1 cellular context compared by ENCODE assay signal in the genomic region with DNA sequence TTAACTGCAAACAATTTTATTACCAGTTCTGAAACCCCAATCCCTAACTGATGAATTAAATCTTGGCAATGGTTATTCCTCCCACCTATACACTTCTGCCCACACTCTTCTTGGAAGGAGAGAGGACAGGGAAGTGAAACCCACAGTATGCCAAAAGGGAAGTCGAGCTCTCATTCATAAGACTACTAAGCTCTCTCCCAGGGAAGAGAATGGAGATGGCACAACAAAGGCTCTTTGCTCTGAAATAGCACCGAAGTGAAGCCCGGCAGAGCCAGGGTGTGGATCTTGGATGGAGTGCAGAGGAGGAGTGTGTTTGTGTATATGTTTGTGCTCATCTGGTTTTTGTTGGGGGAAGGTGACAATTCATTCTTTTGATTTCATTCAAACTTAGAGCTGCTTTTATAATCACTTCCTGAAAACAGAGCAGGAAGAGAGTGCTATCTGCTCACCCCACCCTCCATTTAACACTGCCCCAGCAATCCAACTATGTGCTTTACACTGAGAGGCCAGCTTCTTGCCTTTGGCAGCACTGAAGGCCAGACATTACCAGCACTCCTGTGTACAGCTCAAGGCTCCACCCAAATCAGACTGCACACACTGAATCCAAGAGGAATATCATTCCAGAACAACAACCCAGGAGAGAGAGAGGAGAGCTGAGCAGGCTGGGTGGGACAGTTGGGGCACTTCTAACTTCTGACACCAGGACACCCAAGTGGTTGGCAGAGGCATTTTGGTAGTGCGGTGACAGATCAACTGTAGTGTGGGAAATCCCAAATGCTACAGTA.
TF ChIP-seq lines count a peak whose summit lies in the region.

No MANE protein-coding gene starts in this region.

TF ChIP-seq in HEK293, 187 proteins besides CTCF, POLR2A, EP300 and RAD21 (continued from another document):
- TF ChIP-seq, protein P1, sequence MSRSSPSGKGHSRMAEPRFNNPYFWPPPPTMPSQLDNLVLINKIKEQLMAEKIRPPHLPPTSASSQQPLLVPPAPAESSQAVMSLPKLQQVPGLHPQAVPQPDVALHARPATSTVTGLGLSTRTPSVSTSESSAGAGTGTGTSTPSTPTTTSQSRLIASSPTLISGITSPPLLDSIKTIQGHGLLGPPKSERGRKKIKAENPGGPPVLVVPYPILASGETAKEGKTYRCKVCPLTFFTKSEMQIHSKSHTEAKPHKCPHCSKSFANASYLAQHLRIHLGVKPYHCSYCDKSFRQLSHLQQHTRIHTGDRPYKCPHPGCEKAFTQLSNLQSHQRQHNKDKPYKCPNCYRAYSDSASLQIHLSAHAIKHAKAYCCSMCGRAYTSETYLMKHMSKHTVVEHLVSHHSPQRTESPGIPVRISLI (tag by site-specific recombination; IDR thresholded peaks at IDR 0.05) = no peak
- TF ChIP-seq, protein P2, sequence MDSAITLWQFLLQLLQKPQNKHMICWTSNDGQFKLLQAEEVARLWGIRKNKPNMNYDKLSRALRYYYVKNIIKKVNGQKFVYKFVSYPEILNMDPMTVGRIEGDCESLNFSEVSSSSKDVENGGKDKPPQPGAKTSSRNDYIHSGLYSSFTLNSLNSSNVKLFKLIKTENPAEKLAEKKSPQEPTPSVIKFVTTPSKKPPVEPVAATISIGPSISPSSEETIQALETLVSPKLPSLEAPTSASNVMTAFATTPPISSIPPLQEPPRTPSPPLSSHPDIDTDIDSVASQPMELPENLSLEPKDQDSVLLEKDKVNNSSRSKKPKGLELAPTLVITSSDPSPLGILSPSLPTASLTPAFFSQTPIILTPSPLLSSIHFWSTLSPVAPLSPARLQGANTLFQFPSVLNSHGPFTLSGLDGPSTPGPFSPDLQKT (IDR thresholded peaks at IDR 0.05; ENCODE audit: borderline replicate concordance, low read depth, low read length) = no peak
- TF ChIP-seq ZFHX2 (tag by site-specific recombination; conservative IDR thresholded peaks at IDR 0.05) = peak; percentile 71
- no peak for TF ChIP-seq ZNF544 (tag by site-specific recombination; IDR thresholded peaks at IDR 0.05)
- TF ChIP-seq ZNF645 (tag by site-specific recombination; IDR thresholded peaks at IDR 0.05) = no peak
- TF ChIP-seq, protein P3, sequence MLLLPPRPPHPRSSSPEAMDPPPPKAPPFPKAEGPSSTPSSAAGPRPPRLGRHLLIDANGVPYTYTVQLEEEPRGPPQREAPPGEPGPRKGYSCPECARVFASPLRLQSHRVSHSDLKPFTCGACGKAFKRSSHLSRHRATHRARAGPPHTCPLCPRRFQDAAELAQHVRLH (tag by site-specific recombination; IDR thresholded peaks at IDR 0.05) = no peak
- TF ChIP-seq ZBTB17 (tag by site-specific recombination; IDR thresholded peaks at IDR 0.05) = peak; percentile 53
- no peak for TF ChIP-seq ZNF510 (tag by site-specific recombination; IDR thresholded peaks at IDR 0.05; ENCODE audit: insufficient replicate concordance)
- peak; percentile 51 for TF ChIP-seq EGR2 (tag by site-specific recombination; IDR thresholded peaks at IDR 0.05; ENCODE audit: low read depth)
- no peak for TF ChIP-seq ZNF341 (tag by site-specific recombination; IDR thresholded peaks at IDR 0.05; ENCODE audit: low read depth)
- TF ChIP-seq ZNF670 (tag by site-specific recombination; IDR thresholded peaks at IDR 0.05; ENCODE audit: low read depth) = no peak
- no peak for TF ChIP-seq ZNF10 (tag by site-specific recombination; IDR thresholded peaks at IDR 0.05)
- TF ChIP-seq, protein P4, sequence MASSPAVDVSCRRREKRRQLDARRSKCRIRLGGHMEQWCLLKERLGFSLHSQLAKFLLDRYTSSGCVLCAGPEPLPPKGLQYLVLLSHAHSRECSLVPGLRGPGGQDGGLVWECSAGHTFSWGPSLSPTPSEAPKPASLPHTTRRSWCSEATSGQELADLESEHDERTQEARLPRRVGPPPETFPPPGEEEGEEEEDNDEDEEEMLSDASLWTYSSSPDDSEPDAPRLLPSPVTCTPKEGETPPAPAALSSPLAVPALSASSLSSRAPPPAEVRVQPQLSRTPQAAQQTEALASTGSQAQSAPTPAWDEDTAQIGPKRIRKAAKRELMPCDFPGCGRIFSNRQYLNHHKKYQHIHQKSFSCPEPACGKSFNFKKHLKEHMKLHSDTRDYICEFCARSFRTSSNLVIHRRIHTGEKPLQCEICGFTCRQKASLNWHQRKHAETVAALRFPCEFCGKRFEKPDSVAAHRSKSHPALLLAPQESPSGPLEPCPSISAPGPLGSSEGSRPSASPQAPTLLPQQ (tag by site-specific recombination; IDR thresholded peaks at IDR 0.05) = no peak
- TF ChIP-seq, protein P5, sequence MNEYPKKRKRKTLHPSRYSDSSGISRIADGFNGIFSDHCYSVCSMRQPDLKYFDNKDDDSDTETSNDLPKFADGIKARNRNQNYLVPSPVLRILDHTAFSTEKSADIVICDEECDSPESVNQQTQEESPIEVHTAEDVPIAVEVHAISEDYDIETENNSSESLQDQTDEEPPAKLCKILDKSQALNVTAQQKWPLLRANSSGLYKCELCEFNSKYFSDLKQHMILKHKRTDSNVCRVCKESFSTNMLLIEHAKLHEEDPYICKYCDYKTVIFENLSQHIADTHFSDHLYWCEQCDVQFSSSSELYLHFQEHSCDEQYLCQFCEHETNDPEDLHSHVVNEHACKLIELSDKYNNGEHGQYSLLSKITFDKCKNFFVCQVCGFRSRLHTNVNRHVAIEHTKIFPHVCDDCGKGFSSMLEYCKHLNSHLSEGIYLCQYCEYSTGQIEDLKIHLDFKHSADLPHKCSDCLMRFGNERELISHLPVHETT (tag by site-specific recombination; IDR thresholded peaks at IDR 0.05) = no peak
- no peak for TF ChIP-seq ZNF280C (tag by site-specific recombination; IDR thresholded peaks at IDR 0.05)
- no peak for TF ChIP-seq ZNF629 (tag by site-specific recombination; IDR thresholded peaks at IDR 0.05)
- peak; percentile 35; the same call in 1 of the 2 replicates for TF ChIP-seq ZNF600 (tag by site-specific recombination; IDR thresholded peaks at IDR 0.05)
- TF ChIP-seq ZNF585B (tag by site-specific recombination; IDR thresholded peaks at IDR 0.05) = no peak
- no peak for TF ChIP-seq ZNF394 (tag by site-specific recombination; IDR thresholded peaks at IDR 0.05; ENCODE audit: borderline replicate concordance)
- no peak for TF ChIP-seq ZNF114 (tag by site-specific recombination; IDR thresholded peaks at IDR 0.05)
- no peak for TF ChIP-seq YY1 (tag by site-specific recombination; IDR thresholded peaks at IDR 0.05)
